8 cellular contexts compared by ENCODE assay signal in the genomic region with DNA sequence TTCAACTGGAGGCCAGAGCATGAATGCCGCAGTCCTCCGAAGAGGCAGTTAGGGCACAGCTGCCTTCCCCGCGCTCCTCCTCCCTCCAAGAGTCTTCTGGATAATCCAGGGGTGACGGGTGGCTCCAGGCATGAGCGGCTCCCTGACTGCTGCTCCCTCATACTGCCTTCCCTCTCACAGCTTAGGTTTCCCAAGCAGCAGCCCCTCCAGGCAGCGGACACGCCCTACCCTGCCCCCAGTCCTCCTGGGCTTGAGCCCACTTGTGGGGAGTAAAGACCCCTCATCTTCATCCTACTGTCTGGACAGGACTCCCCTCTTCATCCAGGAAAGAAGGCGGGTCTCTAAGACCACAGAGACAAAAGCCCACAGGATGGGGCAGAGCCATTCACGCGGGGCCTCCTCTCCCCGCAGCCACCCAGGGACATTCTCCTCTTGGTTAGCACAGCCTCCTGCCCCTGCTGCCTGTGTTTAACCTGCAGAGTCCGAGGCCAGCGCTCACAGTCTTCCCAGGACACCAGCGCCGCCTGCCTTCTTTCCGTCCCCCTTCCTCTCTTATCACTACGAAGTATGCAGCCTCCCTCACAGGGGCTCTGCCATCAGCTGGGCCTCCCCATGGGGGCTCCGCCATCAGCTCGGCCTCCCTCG. TPM values are rescaled to one million over a fixed set of nuclear protein-coding genes. Genes with fewer than 3 reads are reported as not detected.
DNase-seq lines count a peak whose midpoint lies in the region; ATAC-seq and TF ChIP-seq lines count a peak whose summit lies in the region.
"Not testable (repeated sequence)": the region's sequence is repeated elsewhere in the genome, so short reads cannot be mapped to it uniquely, and the experiment has no call there.

No MANE protein-coding gene starts in this region.

- H3K9me3 ChIP-seq in WERI-Rb-1 (ENCODE audit: severe bottlenecking); upper lobe of right lung: not testable (repeated sequence)

- not testable (repeated sequence) for ATAC-seq in upper lobe of right lung

- not testable (repeated sequence) for TF ChIP-seq CTCF in WERI-Rb-1 (IDR thresholded peaks at IDR 0.05; ENCODE audit: low read depth, low read length); glutamatergic neuron (IDR thresholded peaks at IDR 0.05; ENCODE audit: partially characterized antibody, unreplicated experiment); upper lobe of right lung (IDR thresholded peaks at IDR 0.05)

- not testable (repeated sequence) for H3K4me1 Mint-ChIP-seq in activated naive CD4-positive, alpha-beta T cell treated with anti-CD3 and anti-CD28 coated beads for 36 hours (ENCODE audit: low read depth); glutamatergic neuron (ENCODE audit: low read depth, unreplicated experiment)

- H3K36me3 ChIP-seq in WERI-Rb-1, upper lobe of right lung: not testable (repeated sequence)

- not testable (repeated sequence) for H3K9me3 Mint-ChIP-seq in activated naive CD4-positive, alpha-beta T cell treated with anti-CD3 and anti-CD28 coated beads for 36 hours; glutamatergic neuron (ENCODE audit: unreplicated experiment)

- H3K27ac ChIP-seq in WERI-Rb-1, upper lobe of right lung: not testable (repeated sequence)

- H3K27me3 Mint-ChIP-seq in activated naive CD4-positive, alpha-beta T cell treated with anti-CD3 and anti-CD28 coated beads for 36 hours (ENCODE audit: low read depth); glutamatergic neuron (ENCODE audit: unreplicated experiment): not testable (repeated sequence)

- intact Hi-C loops in activated naive CD4-positive, alpha-beta T cell treated with anti-CD3 and anti-CD28 coated beads for 36 hours (cut with micrococcal nuclease); upper lobe of right lung (cut with DNase I): not testable (repeated sequence)

- H3K27me3 ChIP-seq in WERI-Rb-1 (ENCODE audit: insufficient read depth, low read depth, severe bottlenecking); upper lobe of right lung: not testable (repeated sequence)

- not testable (repeated sequence) for H3K27ac Mint-ChIP-seq in activated naive CD4-positive, alpha-beta T cell treated with anti-CD3 and anti-CD28 coated beads for 36 hours
- H3K27ac Mint-ChIP-seq in glutamatergic neuron (ENCODE audit: unreplicated experiment) = peak overlapping the region; percentile 44

- not testable (repeated sequence) for H3K4me3 Mint-ChIP-seq in activated naive CD4-positive, alpha-beta T cell treated with anti-CD3 and anti-CD28 coated beads for 36 hours; glutamatergic neuron (ENCODE audit: unreplicated experiment)

- CTCF ChIA-PET in activated naive CD4-positive, alpha-beta T cell treated with anti-CD3 and anti-CD28 coated beads for 36 hours (lab: Charles Lee) = not testable (repeated sequence)

- peak; percentile 56 for DNase-seq in ELF-1 (ENCODE audit: low read depth, low spot score)
- peak; percentile 73 for DNase-seq in WERI-Rb-1
- peak; percentile 2 for DNase-seq in activated naive CD4-positive, alpha-beta T cell treated with anti-CD3 and anti-CD28 coated beads for 36 hours
- DNase-seq in glutamatergic neuron = peak; percentile 27
- DNase-seq in islet precursor cell = peak; percentile 52
- peak; percentile 89 for DNase-seq in mesenteric fat pad (ENCODE audit: low spot score)
- peak; percentile 43 for DNase-seq in retina
- DNase-seq in upper lobe of right lung = peak; percentile 61

- H3K4me1 ChIP-seq in upper lobe of right lung = not testable (repeated sequence)

- not testable (repeated sequence) for H3K4me3 ChIP-seq in WERI-Rb-1 (ENCODE audit: low read depth, low read length); upper lobe of right lung

- H3K36me3 Mint-ChIP-seq in activated naive CD4-positive, alpha-beta T cell treated with anti-CD3 and anti-CD28 coated beads for 36 hours (ENCODE audit: low read depth); glutamatergic neuron (ENCODE audit: unreplicated experiment): not testable (repeated sequence)

RNA-seq across cellular contexts. Expression of a gene that starts 5.6 kb away (rescaled TPM):
- total RNA-seq in activated naive CD4-positive, alpha-beta T cell treated with anti-CD3 and anti-CD28 coated beads for 36 hours = 1 to 10 TPM; 3.6 TPM
- 73.0 TPM for total RNA-seq in glutamatergic neuron (ENCODE audit: unreplicated experiment)
- total RNA-seq in mesenteric fat pad = 11.0 TPM
- 12.6 TPM for total RNA-seq in upper lobe of right lung

RNA-seq across cellular contexts. Expression of a gene that starts 47.4 kb away (rescaled TPM):
- 10 to 100 TPM; 42.4 to 45.4 TPM for total RNA-seq in activated naive CD4-positive, alpha-beta T cell treated with anti-CD3 and anti-CD28 coated beads for 36 hours
- total RNA-seq in glutamatergic neuron (ENCODE audit: unreplicated experiment) (104 TPM), mesenteric fat pad (38.2 TPM), upper lobe of right lung (33.8 TPM)

RNA-seq across cellular contexts. Expression of a gene that starts 47.5 kb away (rescaled TPM):
- 10 to 100 TPM; 24.0 to 29.9 TPM for total RNA-seq in activated naive CD4-positive, alpha-beta T cell treated with anti-CD3 and anti-CD28 coated beads for 36 hours
- total RNA-seq in glutamatergic neuron (ENCODE audit: unreplicated experiment) (3.9 TPM), mesenteric fat pad (1.2 TPM), upper lobe of right lung (0.81 TPM)

Comparison
In these comparisons a context has a peak if more than half of its experiments do, and no peak if none do; other contexts are left out.
1. DNase-seq: peak in every context shown above with its lines; median percentile 89 in mesenteric fat pad; 73 in WERI-Rb-1; 61 in upper lobe of right lung; 56 in ELF-1; 52 in islet precursor cell; 43 in retina; 27 in glutamatergic neuron; 2 in activated naive CD4-positive, alpha-beta T cell treated with anti-CD3 and anti-CD28 coated beads for 36 hours.